ENCODE assay signal across 9 cellular contexts in the genomic region with DNA sequence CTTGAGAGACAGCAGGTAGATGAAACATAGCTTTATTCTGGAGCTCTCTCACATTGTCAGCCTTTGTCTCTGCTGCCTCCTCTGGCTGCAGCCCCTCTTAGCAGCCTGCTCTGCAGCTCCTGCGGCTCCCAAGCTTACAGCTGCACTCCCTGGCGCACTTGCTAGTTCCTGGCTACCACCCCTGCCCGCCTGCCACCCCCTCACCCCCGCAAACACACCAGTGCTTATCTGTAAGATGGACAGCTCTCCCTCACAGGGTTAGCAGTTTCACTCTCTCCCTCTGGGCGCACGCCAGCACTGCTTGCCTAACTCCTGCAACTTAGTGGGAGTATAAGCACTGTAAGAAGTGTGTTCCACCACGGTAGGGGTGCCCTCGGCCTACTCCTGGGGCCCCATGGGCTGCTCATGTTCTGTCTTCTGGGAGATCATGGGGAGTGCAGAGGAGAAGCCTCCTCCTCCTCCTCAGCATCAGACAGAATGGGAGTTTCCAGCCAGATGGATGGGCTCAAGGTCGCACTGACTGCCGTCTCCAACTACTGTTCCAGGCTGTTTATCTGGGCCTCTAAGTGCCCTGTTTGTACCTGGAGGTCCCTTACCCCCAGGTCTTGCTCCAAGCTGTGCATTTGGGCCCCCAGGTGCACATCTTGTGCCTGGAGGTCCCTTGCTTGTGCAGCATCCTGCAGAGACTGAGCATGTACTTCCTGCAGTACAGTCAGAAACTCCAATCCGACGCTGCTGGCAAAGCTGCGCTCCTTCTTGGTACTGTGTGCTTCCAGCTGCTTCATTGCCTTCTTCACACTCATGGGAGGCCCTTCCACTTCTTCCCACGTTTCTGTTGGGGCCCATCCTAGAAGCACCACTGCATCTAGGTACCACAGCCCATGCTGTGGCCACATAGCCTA.
DNase-seq lines count a peak whose midpoint lies in the region; ATAC-seq, FAIRE-seq and TF ChIP-seq lines count a peak whose summit lies in the region.
"Had no signal": no experiment of that assay in that cellular context is flagged by ENCODE, and none has a peak within 500 bp of the region (broad histone marks: within the 10 kb centered on the region; RNA-seq: fewer than 3 reads in every experiment).

No MANE protein-coding gene starts in this region.

- no peaks in the 10 kb centered on the region for H4K20me1 ChIP-seq in PC-9 (ENCODE audit: insufficient read depth)
- no peaks in the 10 kb centered on the region for H4K20me1 ChIP-seq in HepG2 (ENCODE audit: insufficient read depth, low read length)

- TF ChIP-seq EP300 in HepG2 (IDR thresholded peaks at IDR 0.05; ENCODE audit: low read depth in 2 of 2, low read length in 2 of 2) (no peak), HepG2 (CRISPR knock-in tag; IDR thresholded peaks at IDR 0.05; ENCODE audit: borderline replicate concordance) (no peak)

- no peaks in the 10 kb centered on the region for H3F3A ChIP-seq in PC-9 (ENCODE audit: insufficient read depth, low read depth)

- no peak overlapping the region for H3K4me3 ChIP-seq in GM12865 (ENCODE audit: low read depth, low read length)
- no peak overlapping the region for H3K4me3 ChIP-seq in PC-9
- peak overlapping the region; percentile 17 to 66 (median 50); a peak in 5 of 6 replicates for H3K4me3 ChIP-seq in HepG2 (replicated peaks in 1 of 3; ENCODE audit: insufficient read depth in 1 of 3, low read depth in 2 of 3, low read length in 3 of 3)
- no peak overlapping the region for H3K4me3 ChIP-seq in tibial artery
- no peak overlapping the region for H3K4me3 ChIP-seq in mucosa of descending colon

- TF ChIP-seq RAD21 in HepG2 (CRISPR knock-in tag; IDR thresholded peaks at IDR 0.05): peak; percentile 39; the same call in 1 of the 2 replicates

- ATAC-seq in HG03280 (IDR thresholded peaks at IDR 0.05; ENCODE audit: unreplicated experiment) (peak; percentile 51), HepG2 (peak; percentile 96), mucosa of descending colon (no peak), HG03565 (IDR thresholded peaks at IDR 0.05; ENCODE audit: unreplicated experiment) (no peak)

- intact Hi-C loops in PC-9 (cut with micrococcal nuclease; ENCODE audit: unreplicated experiment) (loop anchor here (2.0 kb wide), 1 partner anchor 357 kb away; no protein-coding TSS in a partner anchor), HepG2 (cut with micrococcal nuclease; ENCODE audit: unreplicated experiment) (loop anchor here (1.0 to 10.0 kb wide), 6 partner anchors 35 to 493 kb away; no protein-coding TSS in a partner anchor), tibial artery (cut with DNase I; ENCODE audit: low total_unique reads) (no loop called here), mucosa of descending colon (cut with DNase I, micrococcal nuclease) (no loop called here)

- H2AFZ ChIP-seq in PC-9: no peak overlapping the region
- H2AFZ ChIP-seq in HepG2 (ENCODE audit: low read length): peak overlapping the region; percentile 65
- H2AFZ ChIP-seq: parathyroid adenoma had no signal

- CTCF ChIA-PET in PC-9 (lab: Charles Lee): interaction anchor here (0.7 kb wide), 1 partner anchor 158 kb away, joined by 3 read pairs; no protein-coding TSS in a partner anchor
- CTCF ChIA-PET in HepG2 (lab: Yijun Ruan, JAX; ENCODE audit: low intra/inter-chr PET ratio, low total read pairs): interaction anchor here (0.9 kb wide), 1 partner anchor 490 kb away, joined by 3 read pairs; no protein-coding TSS in a partner anchor

- H3K9ac ChIP-seq in HepG2 (ENCODE audit: insufficient read depth, low read depth, low read length): no peak overlapping the region; the same call in 1 of the 2 replicates
- H3K9ac ChIP-seq: parathyroid adenoma had no signal

- WGBS in HepG2 (ENCODE audit: low lambda C conversion rate): 14% methylated on average over 7 of the region's 14 CpGs

- DNase-seq in GM12865 (ENCODE audit: low read depth) (peak; percentile 30), PC-9 (peak; percentile 18 to 46), HepG2 (ENCODE audit: low spot score) (peak; percentile 57), tibial artery (no peak), mucosa of descending colon (no peak), anterior cingulate cortex (lab: John Stamatoyannopoulos, UW) (no peak)

- H3K9me3 ChIP-seq in PC-9 (ENCODE audit: insufficient read depth, low read depth) (no peaks in the 10 kb centered on the region), HepG2 (ENCODE audit: low read length) (no peaks in the 10 kb centered on the region), tibial artery (no peaks in the 10 kb centered on the region), mucosa of descending colon (no peaks in the 10 kb centered on the region)

- TF ChIP-seq POLR2A in HepG2 (IDR thresholded peaks at IDR 0.05; ENCODE audit: insufficient read depth in 1 of 2, low read depth in 2 of 2, low read length in 2 of 2): no peak

- H3K27ac ChIP-seq in PC-9 (no peak overlapping the region), HepG2 (ENCODE audit: extremely low read length, insufficient read depth, low read length) (no peak overlapping the region), tibial artery (no peak overlapping the region)
- H3K27ac ChIP-seq: parathyroid adenoma had no signal

- BruUV-seq in PC-9 (replicated peaks; lab: Mats Ljungman, UMichigan): no TSS peak
- no TSS peak for BruUV-seq in HepG2 (replicated peaks; lab: Mats Ljungman, UMichigan)

- in situ Hi-C loops in HepG2 (cut with HindIII; ENCODE audit: extremely low pct_ligation_motif_present, low pct_unique_long_range_greater_than_20kb): no loop called here

- no peak overlapping the region for H3K4me2 ChIP-seq in PC-9
- peak overlapping the region; percentile 70 for H3K4me2 ChIP-seq in HepG2 (ENCODE audit: low read depth, low read length)

- peak; percentile 54 for FAIRE-seq in HepG2 (lab: Jason Lieb, UNC)

- POLR2A ChIA-PET in PC-9 (lab: Charles Lee; ENCODE audit: unreplicated experiment) (interaction anchor here (0.6 kb wide), 1 partner anchor 444 kb away, joined by 3 read pairs; no protein-coding TSS in a partner anchor), HepG2 (lab: Yijun Ruan, JAX) (no interaction called here)

- H3K27me3 ChIP-seq in PC-9 (ENCODE audit: insufficient read depth, low read depth) (no peaks in the 10 kb centered on the region), HepG2 (ENCODE audit: control insufficient read depth in 1 of 2, insufficient read depth in 2 of 2, low read length in 2 of 2) (no peaks in the 10 kb centered on the region), tibial artery (no peaks in the 10 kb centered on the region)

- H3K4me1 ChIP-seq in PC-9 (replicated peaks; ENCODE audit: insufficient read depth): no peaks in the 10 kb centered on the region
- H3K4me1 ChIP-seq in HepG2 (ENCODE audit: insufficient read depth, low read length): peaks cover 17% of the 10 kb centered on the region
- H3K4me1 ChIP-seq in tibial artery: no peaks in the 10 kb centered on the region
- H3K4me1 ChIP-seq in mucosa of descending colon (ENCODE audit: low read depth): no peaks in the 10 kb centered on the region
- H3K4me1 ChIP-seq: parathyroid adenoma had no signal

- H3K79me2 ChIP-seq in PC-9 (ENCODE audit: low read depth) (no peaks in the 10 kb centered on the region), HepG2 (ENCODE audit: insufficient read depth, low read length) (no peaks in the 10 kb centered on the region)
- H3K79me2 ChIP-seq: parathyroid adenoma had no signal

- no peaks in the 10 kb centered on the region for H3K9me2 ChIP-seq in PC-9 (ENCODE audit: insufficient read depth)

- TF ChIP-seq CTCF in GM12865 (IDR thresholded peaks at IDR 0.05; ENCODE audit: insufficient read depth, low read depth, low read length, missing control alignments) (peak; percentile 37), PC-9 (conservative IDR thresholded peaks at IDR 0.05) (peak; percentile 73), HepG2 (CRISPR knock-in tag; IDR thresholded peaks at IDR 0.05) (peak; percentile 71), tibial artery (IDR thresholded peaks at IDR 0.05) (no peak), mucosa of descending colon (IDR thresholded peaks at IDR 0.05) (no peak)

- no peaks in the 10 kb centered on the region for H3K36me3 ChIP-seq in PC-9 (ENCODE audit: low read depth)
- no peaks in the 10 kb centered on the region for H3K36me3 ChIP-seq in HepG2 (replicated peaks in 1 of 2; ENCODE audit: control insufficient read depth in 1 of 2, insufficient read depth in 2 of 2, low read length in 2 of 2)
- no peaks in the 10 kb centered on the region for H3K36me3 ChIP-seq in tibial artery
- H3K36me3 ChIP-seq in mucosa of descending colon (ENCODE audit: low read depth): no peaks in the 10 kb centered on the region

TF ChIP-seq in HepG2, 621 proteins besides CTCF, POLR2A, EP300 and RAD21 (continues in another document):
- TF ChIP-seq MAFF (IDR thresholded peaks at IDR 0.05; ENCODE audit: low read depth, low read length) (no peak), SALL2 (CRISPR knock-in tag; IDR thresholded peaks at IDR 0.05) (0 out of 2 replicates have a peak, but pooled peaks have one; percentile 36), SMC3 (IDR thresholded peaks at IDR 0.05; ENCODE audit: low read length) (peak; percentile 24; the same call in 1 of the 2 replicates), ZBTB21 (CRISPR knock-in tag; IDR thresholded peaks at IDR 0.05) (no peak), MTA1 (CRISPR knock-in tag; IDR thresholded peaks at IDR 0.05; ENCODE audit: borderline replicate concordance) (0 out of 2 replicates have a peak, but pooled peaks have one; percentile 27), ZNF292 (CRISPR knock-in tag; IDR thresholded peaks at IDR 0.05; ENCODE audit: borderline replicate concordance, low read depth) (0 out of 2 replicates have a peak, but pooled peaks have one; percentile 25), ZNF510 (CRISPR knock-in tag; IDR thresholded peaks at IDR 0.05; ENCODE audit: low read depth) (no peak), STAG1 (CRISPR knock-in tag; IDR thresholded peaks at IDR 0.05) (peak; percentile 67)
- TF ChIP-seq, protein P1, sequence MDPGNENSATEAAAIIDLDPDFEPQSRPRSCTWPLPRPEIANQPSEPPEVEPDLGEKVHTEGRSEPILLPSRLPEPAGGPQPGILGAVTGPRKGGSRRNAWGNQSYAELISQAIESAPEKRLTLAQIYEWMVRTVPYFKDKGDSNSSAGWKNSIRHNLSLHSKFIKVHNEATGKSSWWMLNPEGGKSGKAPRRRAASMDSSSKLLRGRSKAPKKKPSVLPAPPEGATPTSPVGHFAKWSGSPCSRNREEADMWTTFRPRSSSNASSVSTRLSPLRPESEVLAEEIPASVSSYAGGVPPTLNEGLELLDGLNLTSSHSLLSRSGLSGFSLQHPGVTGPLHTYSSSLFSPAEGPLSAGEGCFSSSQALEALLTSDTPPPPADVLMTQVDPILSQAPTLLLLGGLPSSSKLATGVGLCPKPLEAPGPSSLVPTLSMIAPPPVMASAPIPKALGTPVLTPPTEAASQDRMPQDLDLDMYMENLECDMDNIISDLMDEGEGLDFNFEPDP (CRISPR knock-in tag; conservative IDR thresholded peaks at IDR 0.05): 0 out of 2 replicates have a peak, but pooled peaks have one; percentile 33

Comparison
In these comparisons a context has a peak if more than half of its experiments do, and no peak if none do; other contexts are left out.
1. DNase-seq: peak in GM12865 (single experiment), PC-9 (2 of 2) and HepG2 (single experiment); none in tibial artery (0 of 2), mucosa of descending colon (0 of 3) and anterior cingulate cortex (0 of 58).
2. H3K4me3 ChIP-seq: peak in HepG2 (3 of 3); none in GM12865 (single experiment), PC-9 (single experiment), tibial artery (0 of 2) and mucosa of descending colon (single experiment).
3. CTCF ChIP-seq: peak in GM12865 (single experiment), PC-9 (single experiment) and HepG2 (single experiment); none in tibial artery (0 of 2) and mucosa of descending colon (single experiment).
4. ATAC-seq: peak in HG03280 (single experiment) and HepG2 (single experiment); none in mucosa of descending colon (single experiment) and HG03565 (single experiment).
5. intact Hi-C loops: an anchor here in PC-9 (2.0 kb wide) and HepG2 (1.0 to 10.0 kb wide); none called in tibial artery and mucosa of descending colon.